ENCODE assay signal across 2 cellular contexts in the genomic region with DNA sequence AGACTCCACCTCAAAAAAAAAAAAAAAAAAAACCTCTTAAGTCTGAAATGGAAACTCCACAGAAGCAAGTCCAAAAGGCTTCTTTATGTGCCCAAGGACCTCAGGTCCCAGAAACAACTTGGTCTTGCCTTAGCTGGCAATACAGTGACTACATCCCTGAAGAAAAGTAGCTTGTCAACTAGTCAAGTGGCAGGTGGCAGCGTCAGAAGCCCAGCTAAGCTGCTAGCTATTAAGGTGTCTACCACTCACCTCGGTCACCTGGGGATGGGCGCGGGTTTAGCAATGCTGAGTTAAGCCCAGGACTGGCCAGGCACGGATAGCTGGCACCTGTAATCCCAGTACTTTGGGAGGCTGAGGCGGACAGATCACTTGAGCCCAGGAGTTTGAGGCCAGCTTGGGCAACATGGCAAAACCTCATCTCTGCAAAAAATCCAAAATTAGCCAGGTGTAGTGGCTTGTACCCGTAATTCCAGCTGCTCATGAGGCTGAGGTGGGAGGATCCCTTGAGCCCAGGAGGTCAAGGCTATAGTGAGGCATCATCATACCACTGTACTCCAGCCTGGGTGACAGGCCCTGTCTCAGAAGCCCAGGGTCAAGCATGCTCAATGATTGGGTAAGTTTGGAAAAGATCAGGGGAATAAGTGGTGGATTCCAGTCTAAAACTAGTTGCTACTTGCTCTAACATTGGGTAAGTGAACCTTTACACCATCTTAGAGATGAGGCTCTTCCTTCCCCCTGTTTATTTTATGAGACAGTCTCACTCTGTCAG. TPM values are rescaled to one million over a fixed set of nuclear protein-coding genes. Genes with fewer than 3 reads are reported as not detected.
"Had no signal": no experiment of that assay in that cellular context is flagged by ENCODE, and none has a peak within 500 bp of the region (broad histone marks: within the 10 kb centered on the region; RNA-seq: fewer than 3 reads in every experiment).

No MANE protein-coding gene starts in this region.

RNA-seq across cellular contexts. Expression of gene ZP3, which starts 14.6 kb away (rescaled TPM):
- total RNA-seq: skeletal muscle tissue had no signal

RNA-seq across cellular contexts. Expression of gene SSC4D, which starts 29.8 kb away (rescaled TPM):
- total RNA-seq: naive thymus-derived CD8-positive, alpha-beta T cell had no signal
